In genomic region chr18:47919916-47920315, GRCh38 we compare ENCODE assay signal across 22 cellular contexts.
"Had no signal": no experiment of that assay in that cellular context is flagged by ENCODE, and none has a peak within 500 bp of the region (broad histone marks: within the 10 kb centered on the region; RNA-seq: fewer than 3 reads in every experiment).

No MANE protein-coding gene starts in this region.

- H3K4me2 ChIP-seq: hepatocyte had no signal

- H2AFZ ChIP-seq: hepatocyte had no signal

- H3K27ac Mint-ChIP-seq: brain, nephron had no signal

- H3K4me3 Mint-ChIP-seq: activated CD8-positive, alpha-beta memory T cell treated with anti-CD3 and anti-CD28 coated beads, Interleukin-2, amount 10 ng/mL, durations not matched to agents 7 days and 5 days; brain; nephron had no signal

- H3K9me3 Mint-ChIP-seq: brain, nephron had no signal

- H3K9me3 ChIP-seq: lower lobe of right lung, spleen, thyroid gland had no signal

- DNase-seq: activated CD4-positive, alpha-beta T cell treated with anti-CD3 and anti-CD28 coated beads, Interleukin-2, amount 50 U/mL, for 1 hour; activated CD4-positive, CD25-positive, alpha-beta regulatory T cell; activated CD8-positive, alpha-beta memory T cell treated with anti-CD3 and anti-CD28 coated beads, Interleukin-2, amount 10 ng/mL, durations not matched to agents 7 days and 5 days; activated gamma-delta T cell; activated T-cell treated with anti-CD3 and anti-CD28 coated beads, Interleukin-2, amount 50 U/mL, for 1 hour; anterior cingulate cortex; caudate nucleus; dorsolateral prefrontal cortex; foreskin fibroblast; islet precursor cell; lower lobe of right lung; occipital lobe; posterior cingulate gyrus; retina; spleen; stimulated activated CD4-positive, alpha-beta T cell treated with anti-CD3 and anti-CD28 coated beads, Interleukin-4, amount 100 ng/mL, for 4 hours; stimulated activated naive CD4-positive, alpha-beta T cell; thyroid gland had no signal

- H3K27me3 Mint-ChIP-seq: activated CD8-positive, alpha-beta memory T cell treated with anti-CD3 and anti-CD28 coated beads, Interleukin-2, amount 10 ng/mL, durations not matched to agents 7 days and 5 days; brain had no signal

- H3K27me3 ChIP-seq: dorsolateral prefrontal cortex, hepatocyte, spleen, thyroid gland had no signal

- H3K4me3 ChIP-seq: dorsolateral prefrontal cortex, hepatocyte, lower lobe of right lung, spleen, thyroid gland had no signal

- H3K36me3 ChIP-seq: lower lobe of right lung, thyroid gland had no signal

- ATAC-seq: activated CD8-positive, alpha-beta memory T cell treated with anti-CD3 and anti-CD28 coated beads, Interleukin-2, amount 10 ng/mL, durations not matched to agents 7 days and 5 days; lower lobe of right lung had no signal

- H3K27ac ChIP-seq: dorsolateral prefrontal cortex, epithelial cell of prostate, hepatocyte, lower lobe of right lung, spleen, thyroid gland had no signal
